8 cellular contexts compared by ENCODE assay signal in the genomic region with DNA sequence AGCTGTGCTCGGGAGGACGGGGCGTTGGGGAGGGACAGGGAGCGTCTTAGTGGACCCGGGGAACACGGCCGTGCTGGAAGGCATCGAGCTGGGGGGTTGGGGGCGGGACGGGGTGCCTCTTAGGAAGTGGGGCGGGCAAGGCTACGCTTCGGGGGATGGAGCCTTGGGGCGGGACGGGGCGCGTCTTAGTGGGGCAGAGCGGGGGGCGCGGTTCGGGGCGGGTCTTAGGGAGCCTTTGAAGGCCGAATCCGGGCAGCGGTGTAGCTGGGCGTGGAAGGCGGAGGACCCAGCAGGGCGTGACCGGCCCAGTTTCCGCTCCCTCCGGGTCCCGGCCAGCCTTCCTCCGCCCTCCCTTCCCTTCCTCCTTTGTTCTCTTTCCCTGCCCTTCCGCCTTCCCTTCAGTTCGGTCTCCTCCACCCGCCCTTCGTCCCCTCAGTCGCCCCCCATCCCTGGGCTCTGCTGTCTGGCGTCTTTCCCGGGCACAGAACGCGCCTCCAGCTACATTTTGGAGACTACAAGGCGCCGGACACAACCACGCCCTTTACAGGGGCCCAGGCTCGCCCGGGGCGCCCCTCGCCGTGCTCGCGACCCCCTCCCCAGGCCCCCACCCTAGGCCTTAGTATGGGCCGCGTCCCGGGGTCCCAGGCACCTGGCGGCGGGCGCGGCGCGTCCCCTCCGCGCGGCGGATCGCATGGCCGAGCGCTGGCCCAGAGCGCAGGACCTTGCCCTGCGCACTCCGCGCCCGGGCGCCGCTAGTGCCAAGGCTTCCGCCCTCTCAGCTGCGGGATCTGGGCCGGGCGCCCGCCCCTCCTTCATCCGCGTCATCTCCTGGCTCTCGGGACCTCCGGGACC. TPM values are rescaled to one million over a fixed set of nuclear protein-coding genes. Genes with fewer than 3 reads are reported as not detected.
DNase-seq lines count a peak whose midpoint lies in the region; ATAC-seq and TF ChIP-seq lines count a peak whose summit lies in the region.

A gene with protein sequence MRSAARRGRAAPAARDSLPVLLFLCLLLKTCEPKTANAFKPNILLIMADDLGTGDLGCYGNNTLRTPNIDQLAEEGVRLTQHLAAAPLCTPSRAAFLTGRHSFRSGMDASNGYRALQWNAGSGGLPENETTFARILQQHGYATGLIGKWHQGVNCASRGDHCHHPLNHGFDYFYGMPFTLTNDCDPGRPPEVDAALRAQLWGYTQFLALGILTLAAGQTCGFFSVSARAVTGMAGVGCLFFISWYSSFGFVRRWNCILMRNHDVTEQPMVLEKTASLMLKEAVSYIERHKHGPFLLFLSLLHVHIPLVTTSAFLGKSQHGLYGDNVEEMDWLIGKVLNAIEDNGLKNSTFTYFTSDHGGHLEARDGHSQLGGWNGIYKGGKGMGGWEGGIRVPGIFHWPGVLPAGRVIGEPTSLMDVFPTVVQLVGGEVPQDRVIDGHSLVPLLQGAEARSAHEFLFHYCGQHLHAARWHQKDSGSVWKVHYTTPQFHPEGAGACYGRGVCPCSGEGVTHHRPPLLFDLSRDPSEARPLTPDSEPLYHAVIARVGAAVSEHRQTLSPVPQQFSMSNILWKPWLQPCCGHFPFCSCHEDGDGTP (minus strand): TSS at position 757 of the 852 bp plus-strand sequence. CDS start 64 bp downstream, at position 693.

- CTCF ChIA-PET in T-cell (lab: Charles Lee), result no interaction called here

- ATAC-seq in HG03354 (IDR thresholded peaks at IDR 0.05; ENCODE audit: poor library complexity, severe bottlenecking, unreplicated experiment), result peak; percentile 89
- ATAC-seq in T-cell (replicated peaks in 1 of 4), result peak; percentile 75 to 92 (median 86)

- no peak for TF ChIP-seq CTCF in AG10803 (conservative IDR thresholded peaks at IDR 0.05; ENCODE audit: low read length)
- TF ChIP-seq CTCF in astrocyte of the cerebellum (IDR thresholded peaks at IDR 0.05; ENCODE audit: low read depth, low read length, missing control alignments), result no peak

- H3K4me3 ChIP-seq in AG10803 (ENCODE audit: low read length) (peak within 1 kb of the TSS; percentile 68), astrocyte of the cerebellum (ENCODE audit: low read depth, low read length) (peak within 1 kb of the TSS; percentile 67)

- DNase-seq in AG10803 (ENCODE audit: low read depth) (peak; percentile 89), T-cell (peak; percentile 6 to 69 (median 30)), astrocyte of the cerebellum (ENCODE audit: low read depth) (peak; percentile 83), hepatic stellate cell (ENCODE audit: low spot score) (peak; percentile 73), putamen (ENCODE audit: low spot score) (peak; percentile 56), DMS153 (lab: John Stamatoyannopoulos, UW) (no peak)

- TF ChIP-seq POLR2A in GM19193 (IDR thresholded peaks at IDR 0.05; ENCODE audit: extremely low read depth, insufficient read depth, insufficient read length), result peak; percentile 55

- peaks cover 6 to 12% of the 10 kb centered on the region in 2 donors for H3K27me3 Mint-ChIP-seq in T-cell

- H3K27ac Mint-ChIP-seq in T-cell, result peak within 1 kb of the TSS in 1 of 2 donors; percentile 64

- H3K36me3 Mint-ChIP-seq in T-cell, result no peaks in the 10 kb centered on the region

- H3K4me3 Mint-ChIP-seq in T-cell, result peak within 1 kb of the TSS; percentile 72 to 77 (median 74)

- POLR2A ChIA-PET in T-cell (lab: Charles Lee), result interaction anchor here in 1 of 2 donors (0.6 kb wide), 1 partner anchor 172 kb away, joined by 4 read pairs; no protein-coding TSS in a partner anchor

- no peaks in the 10 kb centered on the region for H3K9me3 Mint-ChIP-seq in T-cell

- peaks cover 0 to 4% (median 4%) of the 10 kb centered on the region in 3 donors for H3K4me1 Mint-ChIP-seq in T-cell

- in situ Hi-C loops in astrocyte of the cerebellum (cut with HindIII; ENCODE audit: low sequenced_read_pairs), result loop anchor here (5.0 kb wide), 1 partner anchor 57 kb away; no protein-coding TSS in a partner anchor

RNA-seq across cellular contexts. Expression of the gene that starts here (rescaled TPM):
- total RNA-seq in T-cell, result 1 to 10 TPM; 1.4 to 4.7 (median 3.1) TPM
